In the genomic region with DNA sequence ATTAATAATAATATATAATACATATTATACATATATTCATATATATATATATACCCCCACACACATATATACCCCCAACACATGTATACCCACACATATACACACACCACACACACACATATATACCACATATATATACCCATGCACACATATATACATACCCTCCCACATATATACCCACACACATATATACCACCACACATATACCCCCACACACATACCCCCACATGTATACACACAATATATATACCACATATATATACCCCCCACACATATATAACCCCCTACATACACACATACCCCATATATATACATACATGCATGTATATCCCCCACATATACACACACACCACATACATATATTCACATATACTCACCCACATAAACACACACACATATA, we compare ENCODE assay signal across 35 cellular contexts.
"Had no signal": no experiment of that assay in that cellular context is flagged by ENCODE, and none has a peak within 500 bp of the region (broad histone marks: within the 10 kb centered on the region; RNA-seq: fewer than 3 reads in every experiment).

No MANE protein-coding gene starts in this region.

- H3K4me3 Mint-ChIP-seq: activated B cell treated with CpG ODN at 0.5 μM for 24 hours; activated CD4-positive, alpha-beta memory T cell treated with anti-CD3 and anti-CD28 coated beads for 36 hours; activated CD4-positive, alpha-beta T cell treated with anti-CD3 and anti-CD28 coated beads, Interleukin-2, amount 10 ng/mL, durations not matched to agents 24 days and 14 days; activated CD8-positive, alpha-beta T cell treated with anti-CD3 and anti-CD28 coated beads for 36 hours; activated naive CD4-positive, alpha-beta T cell treated with anti-CD3 and anti-CD28 coated beads for 36 hours; activated naive CD8-positive, alpha-beta T cell treated with anti-CD3 and anti-CD28 coated beads for 36 hours; activated T-cell treated with anti-CD3 and anti-CD28 coated beads, Interleukin-2, amount 50 U/mL, for 4 hours; activated T-cell treated with anti-CD3 and anti-CD28 coated beads, Interleukin-2, amount 50 U/mL, for 72 hours; activated T-helper 1 cell treated with anti-CD3 and anti-CD28 coated beads, Interleukin-12 subunit alpha, Interleukin-12 subunit beta, Interleukin-2, Interleukin-4 antibody, amounts not matched to agents 30 ng/mL and 10 ng/mL and 1 ng/mL, durations not matched to agents 14 hours and 24 hours and 36 hours; T-helper 1 cell treated with Interleukin-12 subunit alpha and Interleukin-12 subunit beta and Interleukin-4 antibody, amounts not matched to agents 30 μg/mL and 1 μg/mL, for 36 hours; T-helper 2 cell treated with Interferon-gamma antibody and Interleukin-4, amounts not matched to agents 5 μg/mL and 100 μg/mL, for 36 hours had no signal

- H3K9me3 Mint-ChIP-seq: activated B cell treated with CpG ODN at 0.5 μM for 24 hours; activated CD4-positive, alpha-beta memory T cell treated with anti-CD3 and anti-CD28 coated beads for 36 hours; activated CD4-positive, alpha-beta T cell treated with anti-CD3 and anti-CD28 coated beads, Interleukin-2, amount 10 ng/mL, durations not matched to agents 24 days and 14 days; activated CD8-positive, alpha-beta T cell treated with anti-CD3 and anti-CD28 coated beads for 36 hours; activated naive CD4-positive, alpha-beta T cell treated with anti-CD3 and anti-CD28 coated beads for 36 hours; activated naive CD4-positive, alpha-beta T cell treated with anti-CD3 and anti-CD28 coated beads, Interleukin-2, amount 50 U/mL, for 72 hours; activated naive CD8-positive, alpha-beta T cell treated with anti-CD3 and anti-CD28 coated beads for 36 hours; activated T-cell treated with anti-CD3 and anti-CD28 coated beads, Interleukin-2, amount 50 U/mL, for 4 hours; activated T-cell treated with anti-CD3 and anti-CD28 coated beads, Interleukin-2, amount 50 U/mL, for 72 hours; activated T-helper 1 cell treated with anti-CD3 and anti-CD28 coated beads, Interleukin-12 subunit alpha, Interleukin-12 subunit beta, Interleukin-2, Interleukin-4 antibody, amounts not matched to agents 30 ng/mL and 10 ng/mL and 1 ng/mL, durations not matched to agents 14 hours and 24 hours and 36 hours; activated T-helper 17 cell treated with anti-CD3 and anti-CD28 coated beads, Interleukin-2, amount 50 U/mL, for 72 hours; T-helper 1 cell treated with Interleukin-12 subunit alpha and Interleukin-12 subunit beta and Interleukin-4 antibody, amounts not matched to agents 30 μg/mL and 1 μg/mL, for 36 hours; T-helper 2 cell treated with Interferon-gamma antibody and Interleukin-4, amounts not matched to agents 5 μg/mL and 100 μg/mL, for 36 hours had no signal

- H3K27ac ChIP-seq: adrenal gland, body of pancreas, brain microvascular endothelial cell, breast epithelium, VCaP had no signal

- H3K36me3 ChIP-seq: breast epithelium had no signal

- H3K4me1 ChIP-seq: adrenal gland, body of pancreas, breast epithelium had no signal

- DNase-seq: activated B cell treated with CpG ODN at 0.5 μM for 24 hours; activated CD4-positive, alpha-beta memory T cell treated with anti-CD3 and anti-CD28 coated beads for 36 hours; activated CD4-positive, alpha-beta T cell treated with anti-CD3 and anti-CD28 coated beads for 4 hours; activated CD4-positive, alpha-beta T cell treated with anti-CD3 and anti-CD28 coated beads, Interleukin-2, amount 10 ng/mL, durations not matched to agents 24 days and 14 days; activated CD4-positive, alpha-beta T cell treated with anti-CD3 and anti-CD28 coated beads, Interleukin-2, amount 50 U/mL, for 1 hour; activated CD4-positive, alpha-beta T cell treated with anti-CD3 and anti-CD28 coated beads, Interleukin-2, amount 50 U/mL, for 4 hours; activated CD4-positive, CD25-positive, alpha-beta regulatory T cell treated with anti-CD3 and anti-CD28 coated beads, Interleukin-2, amount 50 U/mL, for 72 hours; activated CD8-positive, alpha-beta memory T cell treated with anti-CD3 and anti-CD28 coated beads, Interleukin-2, amount 50 U/mL, for 4 hours; activated CD8-positive, alpha-beta T cell treated with anti-CD3 and anti-CD28 coated beads for 36 hours; activated effector memory CD4-positive, alpha-beta T cell treated with anti-CD3 and anti-CD28 coated beads, Interleukin-2, amount 50 U/mL, for 16 hours; activated gamma-delta T cell treated with Interleukin-2 at 50 U/mL for 16 hours; activated naive CD4-positive, alpha-beta T cell; activated naive CD4-positive, alpha-beta T cell treated with anti-CD3 and anti-CD28 coated beads for 36 hours; activated naive CD4-positive, alpha-beta T cell treated with anti-CD3 and anti-CD28 coated beads, Interleukin-2, amount 50 U/mL, for 16 hours; activated naive CD8-positive, alpha-beta T cell treated with anti-CD3 and anti-CD28 coated beads for 36 hours; activated T-cell treated with anti-CD3 and anti-CD28 coated beads for 4 hours; activated T-cell treated with anti-CD3 and anti-CD28 coated beads, Interleukin-2, amount 50 U/mL, for 1 hour; activated T-cell treated with anti-CD3 and anti-CD28 coated beads, Interleukin-2, amount 50 U/mL, for 4 hours; activated T-cell treated with anti-CD3 and anti-CD28 coated beads, Interleukin-2, amount 50 U/mL, for 72 hours; adrenal gland; amniotic stem cell; aorta; body of pancreas; brain microvascular endothelial cell; central memory CD4-positive, alpha-beta T cell; T-helper 1 cell; T-helper 2 cell; T-helper 9 cell had no signal

- H3K4me3 ChIP-seq: adrenal gland, body of pancreas, breast epithelium had no signal

- H3K27ac Mint-ChIP-seq: activated B cell treated with CpG ODN at 0.5 μM for 24 hours; activated CD4-positive, alpha-beta memory T cell treated with anti-CD3 and anti-CD28 coated beads for 36 hours; activated CD4-positive, alpha-beta T cell treated with anti-CD3 and anti-CD28 coated beads, Interleukin-2, amount 10 ng/mL, durations not matched to agents 24 days and 14 days; activated CD8-positive, alpha-beta T cell treated with anti-CD3 and anti-CD28 coated beads for 36 hours; activated naive CD4-positive, alpha-beta T cell treated with anti-CD3 and anti-CD28 coated beads for 36 hours; activated naive CD8-positive, alpha-beta T cell treated with anti-CD3 and anti-CD28 coated beads for 36 hours; activated T-cell treated with anti-CD3 and anti-CD28 coated beads, Interleukin-2, amount 50 U/mL, for 72 hours; activated T-helper 1 cell treated with anti-CD3 and anti-CD28 coated beads, Interleukin-12 subunit alpha, Interleukin-12 subunit beta, Interleukin-2, Interleukin-4 antibody, amounts not matched to agents 30 ng/mL and 10 ng/mL and 1 ng/mL, durations not matched to agents 14 hours and 24 hours and 36 hours; activated T-helper 17 cell treated with anti-CD3 and anti-CD28 coated beads, Interleukin-2, amount 50 U/mL, for 72 hours; T-helper 1 cell treated with Interleukin-12 subunit alpha and Interleukin-12 subunit beta and Interleukin-4 antibody, amounts not matched to agents 30 μg/mL and 1 μg/mL, for 36 hours; T-helper 2 cell treated with Interferon-gamma antibody and Interleukin-4, amounts not matched to agents 5 μg/mL and 100 μg/mL, for 36 hours had no signal

- ATAC-seq: activated CD8-positive, alpha-beta T cell treated with anti-CD3 and anti-CD28 coated beads for 36 hours; activated naive CD4-positive, alpha-beta T cell treated with anti-CD3 and anti-CD28 coated beads, Interleukin-2, amount 50 U/mL, for 72 hours; activated T-cell treated with anti-CD3 and anti-CD28 coated beads, Interleukin-2, amount 50 U/mL, for 4 hours; activated T-cell treated with anti-CD3 and anti-CD28 coated beads, Interleukin-2, amount 50 U/mL, for 72 hours; body of pancreas had no signal

- H3K27me3 Mint-ChIP-seq: activated B cell treated with CpG ODN at 0.5 μM for 24 hours; activated CD4-positive, alpha-beta memory T cell treated with anti-CD3 and anti-CD28 coated beads for 36 hours; activated CD4-positive, alpha-beta T cell treated with anti-CD3 and anti-CD28 coated beads, Interleukin-2, amount 10 ng/mL, durations not matched to agents 24 days and 14 days; activated CD8-positive, alpha-beta T cell treated with anti-CD3 and anti-CD28 coated beads for 36 hours; activated naive CD8-positive, alpha-beta T cell treated with anti-CD3 and anti-CD28 coated beads for 36 hours; activated T-helper 17 cell treated with anti-CD3 and anti-CD28 coated beads, Interleukin-2, amount 50 U/mL, for 72 hours had no signal

- H3K9me3 ChIP-seq: adrenal gland, body of pancreas, breast epithelium had no signal

- H3K27me3 ChIP-seq: adrenal gland, body of pancreas, brain microvascular endothelial cell, breast epithelium had no signal

- H3K4me1 Mint-ChIP-seq: activated B cell treated with CpG ODN at 0.5 μM for 24 hours; activated naive CD8-positive, alpha-beta T cell treated with anti-CD3 and anti-CD28 coated beads for 36 hours had no signal
